ENCODE assay signal across 21 cellular contexts in genomic region chr14:72560331-72560730, GRCh38.
DNase-seq lines count a peak whose midpoint lies in the region; ATAC-seq and TF ChIP-seq lines count a peak whose summit lies in the region.
"Had no signal": no experiment of that assay in that cellular context is flagged by ENCODE, and none has a peak within 500 bp of the region (broad histone marks: within the 10 kb centered on the region; RNA-seq: fewer than 3 reads in every experiment).

No MANE protein-coding gene starts in this region.

- no peaks in the 10 kb centered on the region for H3K9me3 ChIP-seq in osteoblast (ENCODE audit: low read depth, low read length)
- H3K9me3 ChIP-seq: upper lobe of right lung had no signal

- H3K36me3 ChIP-seq in osteoblast (ENCODE audit: insufficient read depth, low read length), result no peaks in the 10 kb centered on the region
- H3K36me3 ChIP-seq: upper lobe of right lung had no signal

- peaks cover 26% of the 10 kb centered on the region for H3K4me1 ChIP-seq in osteoblast (ENCODE audit: insufficient read depth, low read length)
- H3K4me1 ChIP-seq: upper lobe of right lung had no signal

- H4K20me1 ChIP-seq in osteoblast (ENCODE audit: insufficient read depth, low read length), result no peaks in the 10 kb centered on the region

- H3K4me3 Mint-ChIP-seq in activated T-helper 17 cell treated with anti-CD3 and anti-CD28 coated beads, Interleukin-2, amount 50 U/mL, for 72 hours, result no peak overlapping the region
- H3K4me3 Mint-ChIP-seq: activated CD4-positive, alpha-beta T cell treated with anti-CD3 and anti-CD28 coated beads for 36 hours; activated naive CD4-positive, alpha-beta T cell treated with anti-CD3 and anti-CD28 coated beads for 36 hours had no signal

- CTCF ChIA-PET in RWPE1 (lab: Yijun Ruan, JAX), result interaction anchor here (0.6 kb wide), 1 partner anchor 345 kb away, joined by 4 read pairs; no protein-coding TSS in a partner anchor

- H3K27me3 ChIP-seq in osteoblast (ENCODE audit: insufficient read depth, low read length), result no peaks in the 10 kb centered on the region
- H3K27me3 ChIP-seq: upper lobe of right lung had no signal

- H3K27ac Mint-ChIP-seq in activated T-helper 17 cell treated with anti-CD3 and anti-CD28 coated beads, Interleukin-2, amount 50 U/mL, for 72 hours, result no peak overlapping the region
- H3K27ac Mint-ChIP-seq: activated CD4-positive, alpha-beta T cell treated with anti-CD3 and anti-CD28 coated beads for 36 hours; activated naive CD4-positive, alpha-beta T cell treated with anti-CD3 and anti-CD28 coated beads for 36 hours had no signal

- ATAC-seq in activated T-helper 17 cell treated with anti-CD3 and anti-CD28 coated beads, Interleukin-2, amount 50 U/mL, for 72 hours (replicated peaks), result no peak
- ATAC-seq in HG02571 (IDR thresholded peaks at IDR 0.05; ENCODE audit: unreplicated experiment), result no peak
- ATAC-seq: activated CD4-positive, alpha-beta T cell treated with anti-CD3 and anti-CD28 coated beads for 36 hours; K562; upper lobe of right lung had no signal

- no peaks in the 10 kb centered on the region for H3K79me2 ChIP-seq in osteoblast (ENCODE audit: insufficient read depth, low read length)

- POLR2A ChIA-PET in RWPE1 (lab: Yijun Ruan, JAX; ENCODE audit: low non-redundant PET), result no interaction called here

- H3K4me2 ChIP-seq in osteoblast (ENCODE audit: insufficient read depth, low read length), result no peak overlapping the region

- H2AFZ ChIP-seq in osteoblast (ENCODE audit: low read length), result peak overlapping the region; percentile 33

- H3K4me1 Mint-ChIP-seq in activated T-helper 17 cell treated with anti-CD3 and anti-CD28 coated beads, Interleukin-2, amount 50 U/mL, for 72 hours, result no peaks in the 10 kb centered on the region
- H3K4me1 Mint-ChIP-seq: activated CD4-positive, alpha-beta T cell treated with anti-CD3 and anti-CD28 coated beads for 36 hours had no signal

- DNase-seq in ELR (ENCODE audit: low read depth) (peak; percentile 45), RWPE1 (ENCODE audit: low spot score) (peak; percentile 8), epithelial cell of prostate (ENCODE audit: low read depth, low spot score) (no peak), osteoblast (ENCODE audit: insufficient read length, low spot score, missing footprints) (peak; percentile 80), glomerular visceral epithelial cell (ENCODE audit: extremely low spot score) (no peak)
- DNase-seq: activated CD4-positive, alpha-beta T cell treated with anti-CD3 and anti-CD28 coated beads for 36 hours; activated naive CD4-positive, alpha-beta T cell treated with anti-CD3 and anti-CD28 coated beads for 36 hours; activated T-cell treated with anti-CD3 and anti-CD28 coated beads, Interleukin-2, amount 50 U/mL, for 48 hours; amygdala; central memory CD4-positive, alpha-beta T cell; foreskin melanocyte; islet precursor cell; NCI-H187; NCI-H345; NCI-H82; occipital lobe; retina; upper lobe of right lung had no signal

- H3K27ac ChIP-seq in RWPE1 (peak overlapping the region; percentile 92), epithelial cell of prostate (peak overlapping the region; percentile 95), osteoblast (ENCODE audit: low read depth, low read length) (no peak overlapping the region)
- H3K27ac ChIP-seq: upper lobe of right lung had no signal

- H3K36me3 Mint-ChIP-seq in activated T-helper 17 cell treated with anti-CD3 and anti-CD28 coated beads, Interleukin-2, amount 50 U/mL, for 72 hours (ENCODE audit: low read depth), result no peaks in the 10 kb centered on the region

- no peak for TF ChIP-seq CTCF in RWPE1 (conservative IDR thresholded peaks at IDR 0.05; ENCODE audit: low read depth)
- no peak for TF ChIP-seq CTCF in osteoblast (IDR thresholded peaks at IDR 0.05; ENCODE audit: extremely low read depth, low read depth, low read length)

- H3K9me3 Mint-ChIP-seq in activated T-helper 17 cell treated with anti-CD3 and anti-CD28 coated beads, Interleukin-2, amount 50 U/mL, for 72 hours, result no peaks in the 10 kb centered on the region
- H3K9me3 Mint-ChIP-seq: activated naive CD4-positive, alpha-beta T cell treated with anti-CD3 and anti-CD28 coated beads for 36 hours had no signal

- no peak overlapping the region for H3K4me3 ChIP-seq in osteoblast (ENCODE audit: insufficient read depth, low read length)
- H3K4me3 ChIP-seq: K562, upper lobe of right lung had no signal

- peaks cover 4% of the 10 kb centered on the region for H3K27me3 Mint-ChIP-seq in activated T-helper 17 cell treated with anti-CD3 and anti-CD28 coated beads, Interleukin-2, amount 50 U/mL, for 72 hours

Comparison
In these comparisons a context has a peak if more than half of its experiments do, and no peak if none do; other contexts are left out.
1. DNase-seq: peak in ELR (single experiment), RWPE1 (single experiment) and osteoblast (single experiment); none in epithelial cell of prostate (single experiment) and glomerular visceral epithelial cell (single experiment).